ENCODE assay signal across 10 cellular contexts in the genomic region with DNA sequence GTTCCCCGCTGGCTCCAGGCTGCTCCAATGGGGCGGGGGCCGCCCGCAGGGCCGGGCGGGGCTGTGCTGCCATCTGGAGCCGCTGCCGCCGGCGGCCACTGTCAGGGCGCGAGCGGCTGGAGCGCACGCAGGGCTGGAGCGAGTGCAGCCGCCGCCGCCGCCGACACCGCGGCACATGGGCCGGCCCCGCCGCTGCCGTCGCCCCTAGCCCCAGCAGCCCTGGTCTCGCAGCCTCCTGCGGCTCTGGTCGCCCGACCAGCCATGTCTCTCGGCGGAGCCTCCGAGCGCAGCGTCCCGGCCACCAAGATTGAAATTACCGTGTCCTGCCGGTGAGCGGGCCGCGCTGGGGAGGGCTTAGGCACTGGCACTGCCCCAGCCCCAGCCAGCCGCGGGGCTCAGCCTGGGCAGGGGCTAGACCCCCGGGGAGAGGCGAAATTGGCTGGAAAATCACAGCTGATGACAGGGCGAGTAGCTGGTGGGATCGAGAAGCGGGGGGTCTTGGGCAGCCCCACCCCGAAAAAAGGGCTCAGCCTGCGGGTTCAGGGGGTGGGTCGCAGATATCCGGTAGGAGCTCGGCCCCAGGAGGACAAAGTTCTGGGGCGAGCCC. TPM values are rescaled to one million over a fixed set of nuclear protein-coding genes. Genes with fewer than 3 reads are reported as not detected.
DNase-seq lines count a peak whose midpoint lies in the region; ATAC-seq, FAIRE-seq and TF ChIP-seq lines count a peak whose summit lies in the region.
"Had no signal": no experiment of that assay in that cellular context is flagged by ENCODE, and none has a peak within 500 bp of the region (broad histone marks: within the 10 kb centered on the region; RNA-seq: fewer than 3 reads in every experiment).

Gene CPNE9 (plus strand): TSS at position 98 of the 607 bp plus-strand sequence. CDS start 164 bp downstream, at position 262.

- 0 out of 5 replicates have a peak, but pooled peaks cover 0 to 5% of the 10 kb centered on the region in 2 experiments for H3K27me3 ChIP-seq in K562 (ENCODE audit: control insufficient read depth in 2 of 2, insufficient read depth in 2 of 2, low read length in 2 of 2)

- H3K4me3 Mint-ChIP-seq in stimulated activated memory B cell treated with anti-CD40 and anti-IgM and Interleukin-4, amounts not matched to agents 10 μg/mL and 1 μg/mL and 100 μg/mL, for 72 hours: peak within 1 kb of the TSS; percentile 44

- CTCF ChIA-PET in K562 (lab: Yijun Ruan, JAX; ENCODE audit: low intra/inter-chr PET ratio): no interaction called here

- no peaks in the 10 kb centered on the region for H4K20me1 ChIP-seq in K562 (replicated peaks; ENCODE audit: control insufficient read depth, insufficient read depth, low read length)

- no peak for TF ChIP-seq EP300 in K562 (IDR thresholded peaks at IDR 0.05; ENCODE audit: low read length)

- DNase-seq in NCI-H2081 (lab: John Stamatoyannopoulos, UW) (peak; percentile 24 to 37), NCI-H2081 treated with DMSO at 0.1 percent for 48 hours (lab: John Stamatoyannopoulos, UW) (no peak), K562 (ENCODE audit: extremely low read depth in 1 of 4, low spot score in 3 of 4) (peak in 1 of 4 experiments; percentile 48), iPS-NIHi11 (ENCODE audit: low spot score) (peak; percentile 73), sciatic nerve (ENCODE audit: low spot score) (no peak)

- TF ChIP-seq CTCF in K562 (IDR thresholded peaks at IDR 0.05 in 2 of 3, conservative IDR thresholded peaks at IDR 0.05 in 1 of 3; ENCODE audit: insufficient read depth in 2 of 3, low read depth in 1 of 3, low read length in 3 of 3): no peak

- peaks cover 14% of the 10 kb centered on the region for H3K4me1 Mint-ChIP-seq in stimulated activated memory B cell treated with anti-CD40 and anti-IgM and Interleukin-4, amounts not matched to agents 10 μg/mL and 1 μg/mL and 100 μg/mL, for 72 hours

- POLR2A ChIA-PET in K562 (lab: Yijun Ruan, JAX): interaction anchor here (1.0 kb wide), 1 partner anchor 27 kb away, joined by 3 read pairs; no protein-coding TSS in a partner anchor

- in situ Hi-C loops in K562 (cut with MboI): no loop called here

- no peak for FAIRE-seq in K562 (lab: Jason Lieb, UNC)

- no peaks in the 10 kb centered on the region for H3K9me1 ChIP-seq in K562 (ENCODE audit: control insufficient read depth, insufficient read depth, low read length)

- WGBS in K562 (ENCODE audit: insufficient coverage, low coverage, missing lambda C conversion rate): 56% methylated on average over 31 of the region's 56 CpGs

- TF ChIP-seq RAD21 in K562 (CRISPR knock-in tag; conservative IDR thresholded peaks at IDR 0.05 in 1 of 2, IDR thresholded peaks at IDR 0.05 in 1 of 2): no peak

- intact Hi-C loops in K562 (cut with micrococcal nuclease): no loop called here
- intact Hi-C loops in sciatic nerve (cut with DNase I): no loop called here

- peak within 1 kb of the TSS; percentile 47; the same call in 1 of the 2 replicates for H2AFZ ChIP-seq in K562 (ENCODE audit: low read depth, low read length)

- H3K4me1 ChIP-seq in K562 (replicated peaks in 1 of 2; ENCODE audit: control insufficient read depth in 2 of 2, insufficient read depth in 2 of 2, low read length in 2 of 2): peaks cover 8 to 18% of the 10 kb centered on the region in 2 experiments; a peak in 4 of 5 replicates
- H3K4me1 ChIP-seq: BLaER1 had no signal

- H3K4me3 ChIP-seq in K562: peak within 1 kb of the TSS; percentile 28
- H3K4me3 ChIP-seq: BLaER1 had no signal

- H3K9ac ChIP-seq in K562 (ENCODE audit: insufficient read depth in 1 of 2, low read depth in 2 of 2, low read length in 2 of 2): peak within 1 kb of the TSS in 1 of 2 experiments; percentile 75; a peak in 2 of 4 replicates
- H3K9ac ChIP-seq: BLaER1 had no signal

- no peaks in the 10 kb centered on the region for H3K9me3 Mint-ChIP-seq in stimulated activated memory B cell treated with anti-CD40 and anti-IgM and Interleukin-4, amounts not matched to agents 10 μg/mL and 1 μg/mL and 100 μg/mL, for 72 hours
- H3K9me3 Mint-ChIP-seq: T-helper 2 cell treated with Interferon-gamma antibody and Interleukin-4, amounts not matched to agents 5 μg/mL and 100 μg/mL, for 36 hours had no signal

- peak within 1 kb of the TSS; percentile 57 for H3K4me2 ChIP-seq in K562 (ENCODE audit: insufficient read depth, low read length)
- H3K4me2 ChIP-seq: BLaER1 had no signal

- no TSS peak for BruUV-seq in K562 (replicated peaks; lab: Mats Ljungman, UMichigan)

- H3K36me3 Mint-ChIP-seq in stimulated activated memory B cell treated with anti-CD40 and anti-IgM and Interleukin-4, amounts not matched to agents 10 μg/mL and 1 μg/mL and 100 μg/mL, for 72 hours: peaks cover 57% of the 10 kb centered on the region

- no peak for ATAC-seq in K562
- peak; percentile 50 for ATAC-seq in stimulated activated memory B cell treated with anti-CD40 and anti-IgM and Interleukin-4, amounts not matched to agents 10 μg/mL and 1 μg/mL and 100 μg/mL, for 72 hours
- no peak for ATAC-seq in sciatic nerve
- no peak for ATAC-seq in GM21619 (IDR thresholded peaks at IDR 0.05; ENCODE audit: unreplicated experiment)
- ATAC-seq in GM21576 (IDR thresholded peaks at IDR 0.05; ENCODE audit: unreplicated experiment): no peak

- no peak within 1 kb of the TSS for H3K27ac Mint-ChIP-seq in stimulated activated memory B cell treated with anti-CD40 and anti-IgM and Interleukin-4, amounts not matched to agents 10 μg/mL and 1 μg/mL and 100 μg/mL, for 72 hours
- H3K27ac Mint-ChIP-seq: T-helper 2 cell treated with Interferon-gamma antibody and Interleukin-4, amounts not matched to agents 5 μg/mL and 100 μg/mL, for 36 hours had no signal

- H3K27me3 Mint-ChIP-seq in stimulated activated memory B cell treated with anti-CD40 and anti-IgM and Interleukin-4, amounts not matched to agents 10 μg/mL and 1 μg/mL and 100 μg/mL, for 72 hours: peaks cover 17% of the 10 kb centered on the region

- H3K79me2 ChIP-seq in K562 (ENCODE audit: control insufficient read depth, insufficient read depth, low read length): no peaks in the 10 kb centered on the region

- H3K27ac ChIP-seq in K562 (ENCODE audit: extremely low read depth, low read depth, low read length): no peak within 1 kb of the TSS
- H3K27ac ChIP-seq: BLaER1 had no signal

- TF ChIP-seq POLR2A in K562 (conservative IDR thresholded peaks at IDR 0.05): no peak

- H3K9me3 ChIP-seq in K562 (replicated peaks; ENCODE audit: control insufficient read depth, insufficient read depth, low read depth, low read length): no peaks in the 10 kb centered on the region
- H3K9me3 ChIP-seq: BLaER1 had no signal

- peaks cover 8% of the 10 kb centered on the region; the same call in 1 of the 3 replicates for H3K36me3 ChIP-seq in K562 (ENCODE audit: control insufficient read depth, insufficient read depth, low read length)

TF ChIP-seq in K562, 482 proteins besides CTCF, POLR2A, EP300 and RAD21 (continues in another document):
- TF ChIP-seq POLR2G (IDR thresholded peaks at IDR 0.05; ENCODE audit: low read depth, low read length): 0 out of 2 replicates have a peak, but pooled peaks have one; percentile 28
- TF ChIP-seq CBX2 (IDR thresholded peaks at IDR 0.05; ENCODE audit: insufficient read depth, low read length, poor library complexity, severe bottlenecking): no peak
- TF ChIP-seq, protein P1, sequence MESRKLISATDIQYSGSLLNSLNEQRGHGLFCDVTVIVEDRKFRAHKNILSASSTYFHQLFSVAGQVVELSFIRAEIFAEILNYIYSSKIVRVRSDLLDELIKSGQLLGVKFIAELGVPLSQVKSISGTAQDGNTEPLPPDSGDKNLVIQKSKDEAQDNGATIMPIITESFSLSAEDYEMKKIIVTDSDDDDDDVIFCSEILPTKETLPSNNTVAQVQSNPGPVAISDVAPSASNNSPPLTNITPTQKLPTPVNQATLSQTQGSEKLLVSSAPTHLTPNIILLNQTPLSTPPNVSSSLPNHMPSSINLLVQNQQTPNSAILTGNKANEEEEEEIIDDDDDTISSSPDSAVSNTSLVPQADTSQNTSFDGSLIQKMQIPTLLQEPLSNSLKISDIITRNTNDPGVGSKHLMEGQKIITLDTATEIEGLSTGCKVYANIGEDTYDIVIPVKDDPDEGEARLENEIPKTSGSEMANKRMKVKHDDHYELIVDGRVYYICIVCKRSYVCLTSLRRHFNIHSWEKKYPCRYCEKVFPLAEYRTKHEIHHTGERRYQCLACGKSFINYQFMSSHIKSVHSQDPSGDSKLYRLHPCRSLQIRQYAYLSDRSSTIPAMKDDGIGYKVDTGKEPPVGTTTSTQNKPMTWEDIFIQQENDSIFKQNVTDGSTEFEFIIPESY (CRISPR knock-in tag; IDR thresholded peaks at IDR 0.05): peak; percentile 13; the same call in 1 of the 2 replicates
- TF ChIP-seq ZSCAN32 (CRISPR knock-in tag; IDR thresholded peaks at IDR 0.05): no peak
- TF ChIP-seq RHOXF2B (CRISPR knock-in tag; conservative IDR thresholded peaks at IDR 0.05): no peak

RNA-seq across cellular contexts. Expression of gene CPNE9, which starts in this region (rescaled TPM):
- not detected in 2 replicates for total RNA-seq in K562 (2011; cell fraction: chromatin; rRNA removed; ENCODE audit: low replicate concordance)
- total RNA-seq in K562 (2011; cell fraction: nucleolus; rRNA removed): not detected in 2 replicates
- total RNA-seq in K562 (2011; cell fraction: nucleoplasm; rRNA removed): 0.46 TPM in 1 of 2 replicates, not detected in the other
- total RNA-seq in K562 (2014; rRNA removed): 0.49 TPM in 1 of 2 replicates, not detected in the other
- total RNA-seq in K562 (2014; rRNA removed; fragmentation: Illumina TruSeq; extraction: Trizol): 0.22 TPM in 1 of 2 replicates, not detected in the other
- total RNA-seq in K562 (2015; rRNA removed; fragmentation: Illumina TruSeq; extraction: Trizol): 0.33 TPM in 1 of 2 replicates, not detected in the other
- total RNA-seq in K562 (2021): not detected in 2 replicates
- polyA plus RNA-seq in K562 (2011; rRNA removed): 0.19 and 0.33 TPM in 2 replicates
- polyA plus RNA-seq in K562 (2011; cell fraction: cytosol; rRNA removed): 0.03 and 0.34 TPM in 2 replicates
- 0.33 and 0.48 TPM in 2 replicates for polyA plus RNA-seq in K562 (2011; cell fraction: nucleus; rRNA removed)
- 0.36 and 0.91 TPM in 2 replicates for polyA plus RNA-seq in K562 (2012)
- 0.51 TPM in 1 of 2 replicates, not detected in the other for polyA plus RNA-seq in K562 (2014; fragmentation: Illumina TruSeq; extraction: Trizol)
- under 1 TPM; 0.25 to 0.56 TPM for polyA plus RNA-seq in K562 (2014; fragmentation: Nextera tagmentation; extraction: Ambion mirVana)
- 0.24 and 0.34 TPM in 2 replicates for polyA plus RNA-seq in K562 (2014; rRNA removed)
- polyA minus RNA-seq in K562 (2011; rRNA and poly(A)+ RNA removed): not detected in 2 replicates
- polyA minus RNA-seq in K562 (2011; cell fraction: cytosol; rRNA and poly(A)+ RNA removed): not detected in 2 replicates
- not detected in 2 replicates for polyA minus RNA-seq in K562 (2011; cell fraction: nucleus; rRNA and poly(A)+ RNA removed)
- not detected for total RNA-seq in sciatic nerve

Comparison
In these comparisons a context has a peak if more than half of its experiments do, and no peak if none do; other contexts are left out.
1. DNase-seq: peak in NCI-H2081 (2 of 2) and iPS-NIHi11 (single experiment); none in NCI-H2081 treated with DMSO at 0.1 percent for 48 hours (single experiment) and sciatic nerve (single experiment).